8 cellular contexts compared by ENCODE assay signal in genomic region chr12:1594045-1594294, GRCh38. TPM values are rescaled to one million over a fixed set of nuclear protein-coding genes. Genes with fewer than 3 reads are reported as not detected.
A peak's percentile ranks its signal among the peaks of the same experiment; 100 is the strongest.
DNase-seq lines count a peak whose midpoint lies in the region; ATAC-seq and TF ChIP-seq lines count a peak whose summit lies in the region.

No MANE protein-coding gene starts in this region.

- ATAC-seq in HG02759 (IDR thresholded peaks at IDR 0.05; ENCODE audit: unreplicated experiment) = peak; percentile 60
- ATAC-seq in activated T-cell treated with anti-CD3 and anti-CD28 coated beads, Interleukin-2, amount 50 U/mL, for 72 hours (replicated peaks in 1 of 2) = peak; percentile 61 to 66
- ATAC-seq in left ventricle myocardium superior = peak; percentile 54
- ATAC-seq in gastrocnemius medialis = peak; percentile 72 to 81

- BruUV-seq in A673 (replicated peaks; lab: Mats Ljungman, UMichigan) = no TSS peak

- peaks cover 4 to 9% of the 10 kb centered on the region in 2 donors for H3K36me3 Mint-ChIP-seq in activated T-cell treated with anti-CD3 and anti-CD28 coated beads, Interleukin-2, amount 50 U/mL, for 72 hours (ENCODE audit: insufficient read depth in 2 of 2)

- H3K4me3 ChIP-seq in A673 (ENCODE audit: low read depth, low read length, poor library complexity, severe bottlenecking) (peak overlapping the region; percentile 80), GM12864 (ENCODE audit: low read depth, low read length) (peak overlapping the region; percentile 83), gastrocnemius medialis (peak overlapping the region; percentile 78 to 86 (median 84))

- DNase-seq in A673 (ENCODE audit: low spot score) (peak; percentile 69), GM12864 (ENCODE audit: low read depth) (no peak), NCI-H1105 treated with DMSO at 0.1 percent for 48 hours (lab: John Stamatoyannopoulos, UW) (peak; percentile 47), left ventricle myocardium superior (no peak), gastrocnemius medialis (peak; percentile 40 to 54), germinal center (ENCODE audit: low spot score) (no peak)
- peak in 1 of 2 donors; percentile 76 for DNase-seq in activated T-cell treated with anti-CD3 and anti-CD28 coated beads, Interleukin-2, amount 50 U/mL, for 72 hours

- in situ Hi-C loops in gastrocnemius medialis (cut with MboI; ENCODE audit: low sequenced_read_pairs in 4 of 4) = loop anchor here (25.0 kb wide), 3 partner anchors 307 to 1032 kb away; partner anchors contain the start of gene ERC1 (in 2 of the 4)

- H3K27ac ChIP-seq in A673 (ENCODE audit: low read depth, low read length, poor library complexity, severe bottlenecking) (peak overlapping the region; percentile 28), gastrocnemius medialis (peak overlapping the region; percentile 72 to 92 (median 91))

- H3K27me3 ChIP-seq in A673 (replicated peaks; ENCODE audit: insufficient read depth, low read depth, low read length, poor library complexity) (no peaks in the 10 kb centered on the region), gastrocnemius medialis (no peaks in the 10 kb centered on the region)

- H3K36me3 ChIP-seq in A673 (ENCODE audit: insufficient read depth, low read length, poor library complexity, severe bottlenecking) = no peaks in the 10 kb centered on the region
- no peaks in the 10 kb centered on the region for H3K36me3 ChIP-seq in gastrocnemius medialis

- H3K4me3 Mint-ChIP-seq in activated T-cell treated with anti-CD3 and anti-CD28 coated beads, Interleukin-2, amount 50 U/mL, for 72 hours = peak overlapping the region in 1 of 2 donors; percentile 95

- no peaks in the 10 kb centered on the region for H3K27me3 Mint-ChIP-seq in activated T-cell treated with anti-CD3 and anti-CD28 coated beads, Interleukin-2, amount 50 U/mL, for 72 hours (ENCODE audit: low read depth)

- intact Hi-C loops in A673 (cut with micrococcal nuclease; ENCODE audit: unreplicated experiment) (loop anchor here (5.0 to 10.0 kb wide), 2 partner anchors 312 to 839 kb away; partner anchors contain the start of gene WNK1), left ventricle myocardium superior (cut with micrococcal nuclease) (no loop called here), gastrocnemius medialis (cut with DNase I; ENCODE audit: low total_unique reads) (no loop called here)

- no peak for TF ChIP-seq CTCF in A673 (conservative IDR thresholded peaks at IDR 0.05; ENCODE audit: low read depth, low read length)
- no peak for TF ChIP-seq CTCF in GM12864 (IDR thresholded peaks at IDR 0.05; ENCODE audit: low read depth, low read length, missing control alignments)
- TF ChIP-seq CTCF in gastrocnemius medialis (IDR thresholded peaks at IDR 0.05 in 4 of 5, conservative IDR thresholded peaks at IDR 0.05 in 1 of 5) = no peak

- H3K4me1 Mint-ChIP-seq in activated T-cell treated with anti-CD3 and anti-CD28 coated beads, Interleukin-2, amount 50 U/mL, for 72 hours (ENCODE audit: low read depth) = peaks cover 52% of the 10 kb centered on the region

- TF ChIP-seq POLR2A in gastrocnemius medialis (IDR thresholded peaks at IDR 0.05) = peak; percentile 19 to 51

- no peak overlapping the region for H3K27ac Mint-ChIP-seq in activated T-cell treated with anti-CD3 and anti-CD28 coated beads, Interleukin-2, amount 50 U/mL, for 72 hours

- H3K9me3 Mint-ChIP-seq in activated T-cell treated with anti-CD3 and anti-CD28 coated beads, Interleukin-2, amount 50 U/mL, for 72 hours = no peaks in the 10 kb centered on the region

- peaks cover 28% of the 10 kb centered on the region for H3K4me1 ChIP-seq in A673 (ENCODE audit: insufficient read depth, low read length, poor library complexity, severe bottlenecking)
- peaks cover 30 to 39% of the 10 kb centered on the region in 2 donors for H3K4me1 ChIP-seq in gastrocnemius medialis

- POLR2A ChIA-PET in A673 (lab: Charles Lee; ENCODE audit: low non-redundant PET) = no interaction called here

- H3K9me3 ChIP-seq in A673 (ENCODE audit: low read depth, low read length, poor library complexity, severe bottlenecking) = no peaks in the 10 kb centered on the region
- H3K9me3 ChIP-seq in gastrocnemius medialis = no peaks in the 10 kb centered on the region

- CTCF ChIA-PET in A673 (lab: Charles Lee) = no interaction called here

RNA-seq across cellular contexts. Expression of gene FBXL14, which starts 0.4 kb away (rescaled TPM):
- total RNA-seq in A673 (2021) (19.3 and 21.2 TPM in 2 replicates), left ventricle myocardium superior (7.7 TPM), gastrocnemius medialis (10 to 100 TPM in 1 of 4 donors, 1 to 10 TPM in 3; 5.8 to 11.5 (median 7.4) TPM)
- 10 to 100 TPM; 18.1 to 19.9 TPM for total RNA-seq in activated T-cell treated with anti-CD3 and anti-CD28 coated beads, Interleukin-2, amount 50 U/mL, for 72 hours

RNA-seq across cellular contexts. Expression of gene WNT5B, which starts 35.1 kb away (rescaled TPM):
- total RNA-seq in A673 (2021) = 0.34 and 0.59 TPM in 2 replicates
- under 1 TPM; 0.22 to 0.51 TPM for total RNA-seq in activated T-cell treated with anti-CD3 and anti-CD28 coated beads, Interleukin-2, amount 50 U/mL, for 72 hours
- total RNA-seq in left ventricle myocardium superior = 2.4 TPM
- total RNA-seq in gastrocnemius medialis = 1 to 10 TPM in 2 of 4 donors, under 1 TPM in 2; 0.17 to 2.5 (median 0.88) TPM

Comparison
In these comparisons a context has a peak if more than half of its experiments do, and no peak if none do; other contexts are left out.
1. DNase-seq: peak in A673 (single experiment), NCI-H1105 treated with DMSO at 0.1 percent for 48 hours (single experiment) and gastrocnemius medialis (2 of 2); none in GM12864 (single experiment), left ventricle myocardium superior (single experiment) and germinal center (single experiment).
2. Peak in every context shown above with its lines, with median percentiles within 50 percentile points of each other: H3K4me3 ChIP-seq and ATAC-seq.